In genomic region chr2:24304098-24304497, GRCh38 we compare ENCODE assay signal across 8 cellular contexts. TPM values are rescaled to one million over a fixed set of nuclear protein-coding genes. Genes with fewer than 3 reads are reported as not detected.
DNase-seq lines count a peak whose midpoint lies in the region; ATAC-seq, FAIRE-seq and TF ChIP-seq lines count a peak whose summit lies in the region.

No MANE protein-coding gene starts in this region.

- ATAC-seq in gastroesophageal sphincter (peak; percentile 98), HG03159 (IDR thresholded peaks at IDR 0.05; ENCODE audit: unreplicated experiment) (no peak)

- peak; percentile 82 for DNase-seq in GM04504 (ENCODE audit: low read depth)
- peak; percentile 48 for DNase-seq in RKO (ENCODE audit: low spot score)
- peak; percentile 84 for DNase-seq in posterior vena cava (ENCODE audit: low spot score)
- DNase-seq in stimulated activated naive CD4-positive, alpha-beta T cell treated with Interleukin-2 at 50 U/mL for 16 hours (lab: John Stamatoyannopoulos, UW): no peak
- no peak for DNase-seq in T1000 (lab: John Stamatoyannopoulos, UW)
- DNase-seq in GM12892 (ENCODE audit: insufficient read length): no peak

- no peak for FAIRE-seq in GM12892 (lab: Jason Lieb, UNC)

- intact Hi-C loops in posterior vena cava (cut with DNase I): no loop called here

- peak overlapping the region; percentile 63 to 76 (median 72) for H3K27ac ChIP-seq in gastroesophageal sphincter

- no peaks in the 10 kb centered on the region for H3K9me3 ChIP-seq in gastroesophageal sphincter

- TF ChIP-seq POLR2A in gastroesophageal sphincter (IDR thresholded peaks at IDR 0.05): no peak
- no peak for TF ChIP-seq POLR2A in GM12892 (IDR thresholded peaks at IDR 0.05; ENCODE audit: low read depth, low read length)

- H3K36me3 ChIP-seq in gastroesophageal sphincter: peaks cover 0 to 71% of the 10 kb centered on the region in 2 donors

- no peaks in the 10 kb centered on the region for H3K27me3 ChIP-seq in gastroesophageal sphincter

- no peak for TF ChIP-seq EP300 in gastroesophageal sphincter (IDR thresholded peaks at IDR 0.05)

- TF ChIP-seq CTCF in gastroesophageal sphincter (IDR thresholded peaks at IDR 0.05): no peak

- H3K4me1 ChIP-seq in gastroesophageal sphincter: peaks cover 6 to 36% (median 12%) of the 10 kb centered on the region in 3 donors

- H3K4me3 ChIP-seq in gastroesophageal sphincter: no peak overlapping the region

- 19% methylated on average over 4 of the region's 4 CpGs; no CpG with 5 or more reads in 1 of the 2 donors for WGBS in gastroesophageal sphincter (ENCODE audit: low coverage in 1 of 2), 2 donors

RNA-seq across cellular contexts. Expression of gene ITSN2, which starts 56.2 kb away (rescaled TPM):
- total RNA-seq in gastroesophageal sphincter (10 to 100 TPM; 57.9 to 79.7 (median 63.4) TPM), posterior vena cava (10 to 100 TPM; 57.7 to 77.0 TPM)
- 50.7 TPM for polyA plus RNA-seq in GM12892 (2012; ENCODE audit: missing spikeins)

Comparison
In these comparisons a context has a peak if more than half of its experiments do, and no peak if none do; other contexts are left out.
1. DNase-seq: peak in GM04504 (single experiment), RKO (single experiment) and posterior vena cava (single experiment); none in stimulated activated naive CD4-positive, alpha-beta T cell treated with Interleukin-2 at 50 U/mL for 16 hours (single experiment), T1000 (single experiment) and GM12892 (single experiment).